Comparison of ENCODE assay signal across 1 cellular context in genomic region chr1:46448109-46448911, GRCh38.
TF ChIP-seq lines count a peak whose summit lies in the region.

No MANE protein-coding gene starts in this region.

TF ChIP-seq in GM12878, 131 proteins besides CTCF, POLR2A, EP300 and RAD21:
- TF ChIP-seq LARP7 (IDR thresholded peaks at IDR 0.05) = no peak
- peak; percentile 74 for TF ChIP-seq SUZ12 (IDR thresholded peaks at IDR 0.05; ENCODE audit: unreplicated experiment)
- no peak for TF ChIP-seq POU2F2 (IDR thresholded peaks at IDR 0.05; ENCODE audit: borderline replicate concordance, low read depth, low read length)
- no peak for TF ChIP-seq CREM (IDR thresholded peaks at IDR 0.05; ENCODE audit: low read depth)
